7 cellular contexts compared by ENCODE assay signal in the genomic region with DNA sequence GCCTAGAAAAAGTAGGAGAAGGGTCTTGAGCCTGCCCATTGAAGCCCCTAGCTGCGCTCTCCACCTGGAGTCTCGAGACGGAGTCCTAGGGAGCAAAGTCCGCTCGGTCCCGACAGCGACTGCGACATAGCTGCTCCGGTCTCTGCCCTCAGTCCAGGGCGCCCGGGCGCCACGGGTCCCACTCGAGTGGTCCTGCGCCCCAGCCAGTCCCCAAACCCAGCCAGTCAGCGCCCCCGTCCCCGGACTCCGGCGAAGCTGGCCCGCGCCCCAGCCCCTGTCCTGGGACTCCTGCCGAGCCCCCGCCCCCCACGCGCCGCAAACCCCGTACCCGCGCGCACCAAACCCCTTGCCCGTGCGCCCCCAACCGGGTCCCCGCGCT. TPM values are rescaled to one million over a fixed set of nuclear protein-coding genes. Genes with fewer than 3 reads are reported as not detected.
A peak's percentile ranks its signal among the peaks of the same experiment; 100 is the strongest.
DNase-seq lines count a peak whose midpoint lies in the region; ATAC-seq and TF ChIP-seq lines count a peak whose summit lies in the region.

No MANE protein-coding gene starts in this region.

- H3K4me3 ChIP-seq in LNCaP clone FGC (ENCODE audit: low read depth, low read length) (peak overlapping the region; percentile 40), breast epithelium (peak overlapping the region; percentile 68 to 89 (median 71)), right lobe of liver (peak overlapping the region; percentile 88 to 93 (median 91)), testis (peak overlapping the region; percentile 72 to 91)

- intact Hi-C loops in breast epithelium (cut with DNase I; ENCODE audit: low total_unique reads) (loop anchor here (1.0 kb wide), 1 partner anchor 121 kb away; no protein-coding TSS in a partner anchor), right lobe of liver (cut with DNase I) (no loop called here), testis (cut with DNase I; ENCODE audit: low total_unique reads) (no loop called here)

- WGBS in right lobe of liver (ENCODE audit: insufficient coverage, low coverage, low lambda C conversion rate, missing lambda C conversion rate) = 0% methylated on average over 1 of the region's 36 CpGs
- WGBS in testis, 2 donors = 3 to 12% methylated on average over 3 to 19 of the region's 36 CpGs

- DNase-seq in LNCaP clone FGC (ENCODE audit: low read depth) (no peak), breast epithelium (ENCODE audit: low spot score in 2 of 2) (no peak), right lobe of liver (peak; percentile 65 to 78 (median 77)), testis (peak; percentile 43), NCI-H1436 treated with DMSO at 0.1 percent for 48 hours (lab: John Stamatoyannopoulos, UW) (no peak)
- DNase-seq in effector CD4-positive, alpha-beta T cell = no peak

- H3K36me3 ChIP-seq in breast epithelium = no peaks in the 10 kb centered on the region
- H3K36me3 ChIP-seq in right lobe of liver = no peaks in the 10 kb centered on the region
- H3K36me3 ChIP-seq in testis (ENCODE audit: low read depth, missing control alignments) = no peaks in the 10 kb centered on the region

- TF ChIP-seq POLR2A in breast epithelium (IDR thresholded peaks at IDR 0.05) (no peak), right lobe of liver (IDR thresholded peaks at IDR 0.05) (no peak), testis (IDR thresholded peaks at IDR 0.05) (no peak)

- ATAC-seq in right lobe of liver (peak; percentile 53 to 74 (median 65)), GM21786 (IDR thresholded peaks at IDR 0.05; ENCODE audit: unreplicated experiment) (no peak)

- H3K27ac ChIP-seq in breast epithelium (peak overlapping the region; percentile 68 to 85), right lobe of liver (peak overlapping the region; percentile 81 to 87 (median 86)), testis (peak overlapping the region; percentile 82 to 84)

- TF ChIP-seq CTCF in LNCaP clone FGC (IDR thresholded peaks at IDR 0.05; ENCODE audit: control insufficient read depth, extremely low read depth, insufficient read depth) (no peak), breast epithelium (IDR thresholded peaks at IDR 0.05) (no peak), right lobe of liver (IDR thresholded peaks at IDR 0.05) (no peak), testis (IDR thresholded peaks at IDR 0.05) (no peak)

- H3K4me1 ChIP-seq in breast epithelium (peaks cover 0 to 19% of the 10 kb centered on the region in 2 donors), right lobe of liver (peaks cover 2 to 31% (median 15%) of the 10 kb centered on the region in 4 donors), testis (peaks cover 66% of the 10 kb centered on the region)

- peaks cover 0 to 4% of the 10 kb centered on the region in 2 donors for H3K9me3 ChIP-seq in breast epithelium
- H3K9me3 ChIP-seq in right lobe of liver = no peaks in the 10 kb centered on the region
- H3K9me3 ChIP-seq in testis = no peaks in the 10 kb centered on the region

- no peaks in the 10 kb centered on the region for H3K27me3 ChIP-seq in breast epithelium
- no peaks in the 10 kb centered on the region for H3K27me3 ChIP-seq in right lobe of liver
- no peaks in the 10 kb centered on the region for H3K27me3 ChIP-seq in testis

RNA-seq across cellular contexts. Expression of a gene that starts 0.5 kb away (rescaled TPM):
- 10 to 100 TPM; 41.0 to 78.1 (median 56.2) TPM for total RNA-seq in breast epithelium
- total RNA-seq in right lobe of liver = 10 to 100 TPM; 51.2 to 95.0 (median 58.4) TPM
- total RNA-seq in testis = 10 to 100 TPM; 60.0 to 93.5 TPM
- polyA plus RNA-seq in testis (ENCODE audit: insufficient read depth, low read depth, low replicate concordance) = 28.5 TPM

Comparison
In these comparisons a context has a peak if more than half of its experiments do, and no peak if none do; other contexts are left out.
1. DNase-seq: peak in right lobe of liver (3 of 3) and testis (single experiment); none in LNCaP clone FGC (single experiment), breast epithelium (0 of 2), NCI-H1436 treated with DMSO at 0.1 percent for 48 hours (single experiment) and effector CD4-positive, alpha-beta T cell (single experiment).
2. H3K4me3 ChIP-seq: peak in every context shown above with its lines; median percentile 91 in right lobe of liver; 82 in testis; 71 in breast epithelium; 40 in LNCaP clone FGC.
3. Peak in every context shown above with its lines, with median percentiles within 50 percentile points of each other: H3K27ac ChIP-seq.